17 cellular contexts compared by ENCODE assay signal in genomic region chr13:40494932-40495619, GRCh38.
A peak's percentile ranks its signal among the peaks of the same experiment; 100 is the strongest.
DNase-seq lines count a peak whose midpoint lies in the region; ATAC-seq and TF ChIP-seq lines count a peak whose summit lies in the region.
"Had no signal": no experiment of that assay in that cellular context is flagged by ENCODE, and none has a peak within 500 bp of the region (broad histone marks: within the 10 kb centered on the region; RNA-seq: fewer than 3 reads in every experiment).

No MANE protein-coding gene starts in this region.

- no peak for TF ChIP-seq CTCF in PC-9 (conservative IDR thresholded peaks at IDR 0.05)
- TF ChIP-seq CTCF in CD14-positive monocyte (IDR thresholded peaks at IDR 0.05): no peak

- no peak overlapping the region for H3K14ac ChIP-seq in neuronal stem cell (ENCODE audit: low read length)

- no peak overlapping the region for H2BK15ac ChIP-seq in neuronal stem cell (ENCODE audit: low read length)

- no peaks in the 10 kb centered on the region for H3K79me1 ChIP-seq in neuronal stem cell (ENCODE audit: low read depth, low read length)

- no peak overlapping the region for H3K4me3 Mint-ChIP-seq in activated naive CD8-positive, alpha-beta T cell treated with anti-CD3 and anti-CD28 coated beads for 36 hours
- no peak overlapping the region for H3K4me3 Mint-ChIP-seq in CD14-positive monocyte

- POLR2A ChIA-PET in PC-9 (lab: Charles Lee; ENCODE audit: unreplicated experiment): no interaction called here

- peaks cover 7% of the 10 kb centered on the region; the same call in 1 of the 2 replicates for H3K4me1 ChIP-seq in PC-9 (replicated peaks; ENCODE audit: insufficient read depth)
- peaks cover 2 to 9% of the 10 kb centered on the region in 2 donors for H3K4me1 ChIP-seq in neuronal stem cell (ENCODE audit: control insufficient read depth in 2 of 2, insufficient read depth in 1 of 2, low read depth in 1 of 2, low read length in 2 of 2)
- H3K4me1 ChIP-seq: prostate gland had no signal

- no peak overlapping the region for H4K91ac ChIP-seq in neuronal stem cell (ENCODE audit: low read depth, low read length, poor library complexity)

- H3K9me3 ChIP-seq in PC-9 (ENCODE audit: insufficient read depth, low read depth) (no peaks in the 10 kb centered on the region), neuronal stem cell (replicated peaks in 1 of 2; ENCODE audit: control insufficient read depth in 2 of 2, insufficient read depth in 1 of 2, low read depth in 1 of 2, low read length in 2 of 2) (no peaks in the 10 kb centered on the region)
- H3K9me3 ChIP-seq: prostate gland, stomach had no signal

- peak overlapping the region; percentile 85 for H3K27ac Mint-ChIP-seq in activated naive CD8-positive, alpha-beta T cell treated with anti-CD3 and anti-CD28 coated beads for 36 hours
- peak overlapping the region in 1 of 7 donors; percentile 16 for H3K27ac Mint-ChIP-seq in CD14-positive monocyte

- 100% methylated on average over 2 of the region's 8 CpGs; no CpG with 5 or more reads in 1 of the 2 donors for WGBS in neuronal stem cell (ENCODE audit: extremely low coverage in 2 of 2, insufficient read length in 2 of 2, insufficient replicate concordance in 1 of 2), 2 donors

- peaks cover 68% of the 10 kb centered on the region for H3K4me1 Mint-ChIP-seq in activated naive CD8-positive, alpha-beta T cell treated with anti-CD3 and anti-CD28 coated beads for 36 hours
- H3K4me1 Mint-ChIP-seq in CD14-positive monocyte: peaks cover 9% of the 10 kb centered on the region

- no peak overlapping the region for H3K4ac ChIP-seq in neuronal stem cell (ENCODE audit: low read length)

- peak; percentile 48 to 53 for ATAC-seq in activated CD4-positive, CD25-positive, alpha-beta regulatory T cell treated with anti-CD3 and anti-CD28 coated beads, Interleukin-2, amount 50 U/mL, for 24 hours
- ATAC-seq in GM18519 (IDR thresholded peaks at IDR 0.05; ENCODE audit: low FRiP score, unreplicated experiment): no peak

- H3K9ac ChIP-seq in neuronal stem cell (ENCODE audit: low read depth, low read length, poor library complexity): no peak overlapping the region

- DNase-seq in activated CD4-positive, CD25-positive, alpha-beta regulatory T cell treated with anti-CD3 and anti-CD28 coated beads, Interleukin-2, amount 50 U/mL, for 72 hours: no peak
- DNase-seq in PC-9: no peak
- no peak for DNase-seq in activated naive CD8-positive, alpha-beta T cell treated with anti-CD3 and anti-CD28 coated beads for 36 hours
- no peak for DNase-seq in neuronal stem cell (ENCODE audit: low spot score)
- DNase-seq in CD14-positive monocyte (ENCODE audit: low spot score): no peak
- DNase-seq in RKO (ENCODE audit: low spot score): no peak
- DNase-seq: 8988T, aorta, DMS79 treated with DMSO at 0.1 percent for 48 hours, foreskin fibroblast, NCI-H1048, stomach had no signal

- H3K4me2 ChIP-seq in PC-9: peak overlapping the region; percentile 28; the same call in 1 of the 2 replicates
- H3K4me2 ChIP-seq in neuronal stem cell (ENCODE audit: insufficient read depth, low read length, poor library complexity, severe bottlenecking): no peak overlapping the region

- H3K27ac ChIP-seq in PC-9 (no peak overlapping the region), neuronal stem cell (replicated peaks; ENCODE audit: low read length) (no peak overlapping the region)
- H3K27ac ChIP-seq: C4-2B, HL-60, prostate gland, stomach had no signal

- CTCF ChIA-PET in PC-9 (lab: Charles Lee): no interaction called here

- H2AFZ ChIP-seq in PC-9 (no peak overlapping the region), neuronal stem cell (ENCODE audit: low read length) (peak overlapping the region; percentile 57)

- H4K20me1 ChIP-seq in PC-9 (ENCODE audit: insufficient read depth): no peaks in the 10 kb centered on the region

- H3K27me3 ChIP-seq in PC-9 (ENCODE audit: insufficient read depth, low read depth) (no peaks in the 10 kb centered on the region), neuronal stem cell (ENCODE audit: control insufficient read depth in 3 of 3, insufficient read depth in 3 of 3, low read depth in 1 of 3, low read length in 3 of 3) (no peaks in the 10 kb centered on the region)
- H3K27me3 ChIP-seq: stomach had no signal

- H4K8ac ChIP-seq in neuronal stem cell (ENCODE audit: low read depth, low read length): no peak overlapping the region

- no peak overlapping the region for H2AK5ac ChIP-seq in neuronal stem cell (ENCODE audit: low read depth, low read length)

- H2BK12ac ChIP-seq in neuronal stem cell (ENCODE audit: low read length): no peak overlapping the region

- H2BK5ac ChIP-seq in neuronal stem cell (ENCODE audit: low read length): no peak overlapping the region

- H3K18ac ChIP-seq in neuronal stem cell (ENCODE audit: low read length): no peak overlapping the region

- BruUV-seq in PC-9 (replicated peaks; lab: Mats Ljungman, UMichigan): no TSS peak

- no peaks in the 10 kb centered on the region for H3F3A ChIP-seq in PC-9 (ENCODE audit: insufficient read depth, low read depth)

- H2BK120ac ChIP-seq in neuronal stem cell (ENCODE audit: low read depth, low read length): no peak overlapping the region

- H3K23ac ChIP-seq in neuronal stem cell (ENCODE audit: low read depth, low read length, poor library complexity): no peak overlapping the region

- no peak overlapping the region for H3K4me3 ChIP-seq in PC-9
- no peak overlapping the region for H3K4me3 ChIP-seq in neuronal stem cell (ENCODE audit: low read length in 2 of 2)
- H3K4me3 ChIP-seq: prostate gland, stomach had no signal

- intact Hi-C loops in PC-9 (cut with micrococcal nuclease; ENCODE audit: unreplicated experiment) (no loop called here), CD14-positive monocyte (cut with micrococcal nuclease) (no loop called here)

- no peaks in the 10 kb centered on the region for H3K79me2 ChIP-seq in PC-9 (ENCODE audit: low read depth)

- peaks cover 2% of the 10 kb centered on the region for H3K36me3 Mint-ChIP-seq in activated naive CD8-positive, alpha-beta T cell treated with anti-CD3 and anti-CD28 coated beads for 36 hours
- H3K36me3 Mint-ChIP-seq in CD14-positive monocyte: no peaks in the 10 kb centered on the region

- H3K9me3 Mint-ChIP-seq in activated naive CD8-positive, alpha-beta T cell treated with anti-CD3 and anti-CD28 coated beads for 36 hours: no peaks in the 10 kb centered on the region
- peaks cover 0 to 2% (median 0%) of the 10 kb centered on the region in 7 donors for H3K9me3 Mint-ChIP-seq in CD14-positive monocyte

- H3K36me3 ChIP-seq in PC-9 (ENCODE audit: low read depth) (no peaks in the 10 kb centered on the region), neuronal stem cell (replicated peaks in 1 of 2; ENCODE audit: control insufficient read depth in 2 of 2, insufficient read depth in 2 of 2, low read length in 2 of 2) (no peaks in the 10 kb centered on the region)
- H3K36me3 ChIP-seq: prostate gland, stomach had no signal

- no peaks in the 10 kb centered on the region for H3K9me2 ChIP-seq in PC-9 (ENCODE audit: insufficient read depth)

- no peaks in the 10 kb centered on the region for H3K27me3 Mint-ChIP-seq in activated naive CD8-positive, alpha-beta T cell treated with anti-CD3 and anti-CD28 coated beads for 36 hours
- H3K27me3 Mint-ChIP-seq in CD14-positive monocyte (ENCODE audit: low read depth in 3 of 3): peaks cover 0 to 7% (median 7%) of the 10 kb centered on the region in 3 donors
